In genomic region chr10:132438091-132439024, GRCh38 we compare ENCODE assay signal across 26 cellular contexts. TPM values are rescaled to one million over a fixed set of nuclear protein-coding genes. Genes with fewer than 3 reads are reported as not detected.
DNase-seq lines count a peak whose midpoint lies in the region; ATAC-seq and TF ChIP-seq lines count a peak whose summit lies in the region.
"Had no signal": no experiment of that assay in that cellular context is flagged by ENCODE, and none has a peak within 500 bp of the region (broad histone marks: within the 10 kb centered on the region; RNA-seq: fewer than 3 reads in every experiment).

No MANE protein-coding gene starts in this region.

- intact Hi-C loops in mucosa of descending colon (cut with DNase I, micrococcal nuclease) = no loop called here
- intact Hi-C loops in CD14-positive monocyte (cut with micrococcal nuclease) = no loop called here
- intact Hi-C loops in breast epithelium (cut with DNase I; ENCODE audit: low total_unique reads) = no loop called here

- no peak for TF ChIP-seq CTCF in mucosa of descending colon (IDR thresholded peaks at IDR 0.05)
- no peak for TF ChIP-seq CTCF in CD14-positive monocyte (IDR thresholded peaks at IDR 0.05)
- no peak for TF ChIP-seq CTCF in breast epithelium (IDR thresholded peaks at IDR 0.05)

- H3K4me3 Mint-ChIP-seq in stimulated activated memory B cell treated with anti-CD40 and anti-IgM and Interleukin-4, amounts not matched to agents 10 μg/mL and 1 μg/mL and 100 μg/mL, for 72 hours = no peak overlapping the region
- no peak overlapping the region for H3K4me3 Mint-ChIP-seq in CD14-positive monocyte
- no peak overlapping the region for H3K4me3 Mint-ChIP-seq in activated naive CD4-positive, alpha-beta T cell treated with anti-CD3 and anti-CD28 coated beads, Interleukin-2, amount 10 ng/mL, durations not matched to agents 7 days and 5 days
- H3K4me3 Mint-ChIP-seq: activated naive CD8-positive, alpha-beta T cell treated with anti-CD3 and anti-CD28 coated beads for 36 hours; activated T-helper 1 cell treated with anti-CD3 and anti-CD28 coated beads, Interleukin-12 subunit alpha, Interleukin-12 subunit beta, Interleukin-2, Interleukin-4 antibody, amounts not matched to agents 30 ng/mL and 10 ng/mL and 1 ng/mL, durations not matched to agents 14 hours and 24 hours and 36 hours; stimulated activated naive CD8-positive, alpha-beta T cell treated with anti-CD3 and anti-CD28 coated beads, Interleukin-15, Interleukin-2, amounts not matched to agents 100 ng/mL and 50 ng/mL, for 24 hours; T-helper 2 cell treated with Interferon-gamma antibody and Interleukin-4, amounts not matched to agents 5 μg/mL and 100 μg/mL, for 36 hours had no signal

- no peaks in the 10 kb centered on the region for H3K36me3 Mint-ChIP-seq in stimulated activated memory B cell treated with anti-CD40 and anti-IgM and Interleukin-4, amounts not matched to agents 10 μg/mL and 1 μg/mL and 100 μg/mL, for 72 hours
- H3K36me3 Mint-ChIP-seq in CD14-positive monocyte = no peaks in the 10 kb centered on the region
- no peaks in the 10 kb centered on the region for H3K36me3 Mint-ChIP-seq in activated naive CD4-positive, alpha-beta T cell treated with anti-CD3 and anti-CD28 coated beads, Interleukin-2, amount 10 ng/mL, durations not matched to agents 7 days and 5 days
- H3K36me3 Mint-ChIP-seq: activated naive CD8-positive, alpha-beta T cell treated with anti-CD3 and anti-CD28 coated beads for 36 hours had no signal

- TF ChIP-seq POLR2A in breast epithelium (IDR thresholded peaks at IDR 0.05) = no peak

- no peaks in the 10 kb centered on the region for H3K27me3 ChIP-seq in breast epithelium
- H3K27me3 ChIP-seq: body of pancreas, upper lobe of left lung had no signal

- H3K4me3 ChIP-seq in mucosa of descending colon (no peak overlapping the region), breast epithelium (no peak overlapping the region)
- H3K4me3 ChIP-seq: body of pancreas, GM23248, upper lobe of left lung had no signal

- H3K27ac Mint-ChIP-seq in stimulated activated memory B cell treated with anti-CD40 and anti-IgM and Interleukin-4, amounts not matched to agents 10 μg/mL and 1 μg/mL and 100 μg/mL, for 72 hours = peak overlapping the region; percentile 7
- H3K27ac Mint-ChIP-seq in CD14-positive monocyte = peak overlapping the region in 1 of 7 donors; percentile 63
- H3K27ac Mint-ChIP-seq in activated naive CD4-positive, alpha-beta T cell treated with anti-CD3 and anti-CD28 coated beads, Interleukin-2, amount 10 ng/mL, durations not matched to agents 7 days and 5 days = no peak overlapping the region
- H3K27ac Mint-ChIP-seq: activated naive CD8-positive, alpha-beta T cell treated with anti-CD3 and anti-CD28 coated beads for 36 hours; activated T-helper 1 cell treated with anti-CD3 and anti-CD28 coated beads, Interleukin-12 subunit alpha, Interleukin-12 subunit beta, Interleukin-2, Interleukin-4 antibody, amounts not matched to agents 30 ng/mL and 10 ng/mL and 1 ng/mL, durations not matched to agents 14 hours and 24 hours and 36 hours; stimulated activated naive CD8-positive, alpha-beta T cell treated with anti-CD3 and anti-CD28 coated beads, Interleukin-15, Interleukin-2, amounts not matched to agents 100 ng/mL and 50 ng/mL, for 24 hours; T-helper 2 cell treated with Interferon-gamma antibody and Interleukin-4, amounts not matched to agents 5 μg/mL and 100 μg/mL, for 36 hours had no signal

- no peaks in the 10 kb centered on the region for H3K9me3 Mint-ChIP-seq in stimulated activated memory B cell treated with anti-CD40 and anti-IgM and Interleukin-4, amounts not matched to agents 10 μg/mL and 1 μg/mL and 100 μg/mL, for 72 hours
- H3K9me3 Mint-ChIP-seq in CD14-positive monocyte = no peaks in the 10 kb centered on the region
- H3K9me3 Mint-ChIP-seq in activated naive CD4-positive, alpha-beta T cell treated with anti-CD3 and anti-CD28 coated beads, Interleukin-2, amount 10 ng/mL, durations not matched to agents 7 days and 5 days = peaks cover 6% of the 10 kb centered on the region
- H3K9me3 Mint-ChIP-seq: activated naive CD8-positive, alpha-beta T cell treated with anti-CD3 and anti-CD28 coated beads for 36 hours; activated T-helper 1 cell treated with anti-CD3 and anti-CD28 coated beads, Interleukin-12 subunit alpha, Interleukin-12 subunit beta, Interleukin-2, Interleukin-4 antibody, amounts not matched to agents 30 ng/mL and 10 ng/mL and 1 ng/mL, durations not matched to agents 14 hours and 24 hours and 36 hours; stimulated activated naive CD8-positive, alpha-beta T cell treated with anti-CD3 and anti-CD28 coated beads, Interleukin-15, Interleukin-2, amounts not matched to agents 100 ng/mL and 50 ng/mL, for 24 hours; T-helper 2 cell treated with Interferon-gamma antibody and Interleukin-4, amounts not matched to agents 5 μg/mL and 100 μg/mL, for 36 hours had no signal

- H3K27ac ChIP-seq in caudate nucleus (ENCODE audit: low read depth, low read length) (peak overlapping the region; percentile 30), breast epithelium (peak overlapping the region in 1 of 2 donors; percentile 55)
- H3K27ac ChIP-seq: body of pancreas, GM23248 had no signal

- peak; percentile 6 for ATAC-seq in mucosa of descending colon
- peak; percentile 14 for ATAC-seq in stimulated activated memory B cell treated with anti-CD40 and anti-IgM and Interleukin-4, amounts not matched to agents 10 μg/mL and 1 μg/mL and 100 μg/mL, for 72 hours
- ATAC-seq: body of pancreas, PC-3 had no signal

- no peaks in the 10 kb centered on the region for H3K4me1 ChIP-seq in mucosa of descending colon (ENCODE audit: low read depth)
- H3K4me1 ChIP-seq in breast epithelium = no peaks in the 10 kb centered on the region

- H3K4me1 Mint-ChIP-seq in stimulated activated memory B cell treated with anti-CD40 and anti-IgM and Interleukin-4, amounts not matched to agents 10 μg/mL and 1 μg/mL and 100 μg/mL, for 72 hours = peaks cover 12% of the 10 kb centered on the region
- peaks cover 14% of the 10 kb centered on the region for H3K4me1 Mint-ChIP-seq in CD14-positive monocyte
- peaks cover 10% of the 10 kb centered on the region for H3K4me1 Mint-ChIP-seq in activated naive CD4-positive, alpha-beta T cell treated with anti-CD3 and anti-CD28 coated beads, Interleukin-2, amount 10 ng/mL, durations not matched to agents 7 days and 5 days
- H3K4me1 Mint-ChIP-seq: activated naive CD8-positive, alpha-beta T cell treated with anti-CD3 and anti-CD28 coated beads for 36 hours had no signal

- H3K27me3 Mint-ChIP-seq in stimulated activated memory B cell treated with anti-CD40 and anti-IgM and Interleukin-4, amounts not matched to agents 10 μg/mL and 1 μg/mL and 100 μg/mL, for 72 hours = no peaks in the 10 kb centered on the region
- H3K27me3 Mint-ChIP-seq in CD14-positive monocyte (ENCODE audit: low read depth in 3 of 3) = peaks cover 0 to 2% (median 2%) of the 10 kb centered on the region in 3 donors
- no peaks in the 10 kb centered on the region for H3K27me3 Mint-ChIP-seq in activated naive CD4-positive, alpha-beta T cell treated with anti-CD3 and anti-CD28 coated beads, Interleukin-2, amount 10 ng/mL, durations not matched to agents 7 days and 5 days
- H3K27me3 Mint-ChIP-seq: activated naive CD8-positive, alpha-beta T cell treated with anti-CD3 and anti-CD28 coated beads for 36 hours; stimulated activated naive CD8-positive, alpha-beta T cell treated with anti-CD3 and anti-CD28 coated beads, Interleukin-15, Interleukin-2, amounts not matched to agents 100 ng/mL and 50 ng/mL, for 24 hours had no signal

- H3K9me3 ChIP-seq in mucosa of descending colon = no peaks in the 10 kb centered on the region
- H3K9me3 ChIP-seq in breast epithelium = no peaks in the 10 kb centered on the region
- H3K9me3 ChIP-seq: body of pancreas, upper lobe of left lung had no signal

- CTCF ChIA-PET in activated naive CD4-positive, alpha-beta T cell treated with anti-CD3 and anti-CD28 coated beads, Interleukin-2, amount 10 ng/mL, durations not matched to agents 7 days and 5 days (lab: Charles Lee) = no interaction called here

- peak; percentile 41 for DNase-seq in NCI-H510A treated with DMSO at 0.1 percent for 48 hours (lab: John Stamatoyannopoulos, UW)
- no peak for DNase-seq in NCI-H510A (lab: John Stamatoyannopoulos, UW)
- peak in 2 of 61 donors; percentile 22 to 59 for DNase-seq in caudate nucleus (lab: John Stamatoyannopoulos, UW)
- peak in 2 of 3 donors; percentile 19 to 40 for DNase-seq in mucosa of descending colon
- DNase-seq in CD14-positive monocyte (ENCODE audit: low spot score) = no peak
- DNase-seq in breast epithelium (ENCODE audit: low spot score in 2 of 2) = no peak
- no peak for DNase-seq in activated naive CD4-positive, alpha-beta T cell treated with anti-CD3 and anti-CD28 coated beads, Interleukin-2, amount 10 ng/mL, durations not matched to agents 7 days and 5 days
- DNase-seq: 8988T; activated CD4-positive, CD25-positive, alpha-beta regulatory T cell; activated CD8-positive, alpha-beta memory T cell treated with anti-CD3 and anti-CD28 coated beads for 24 hours; activated naive CD8-positive, alpha-beta T cell treated with anti-CD3 and anti-CD28 coated beads for 36 hours; body of pancreas; cortex of kidney; GM23248; islet precursor cell; mesendoderm; MM.1S; NCI-H146; NCI-H2171 treated with DMSO at 0.1 percent for 48 hours; PC-3; retina had no signal

- H3K36me3 ChIP-seq in mucosa of descending colon (ENCODE audit: low read depth) = no peaks in the 10 kb centered on the region
- H3K36me3 ChIP-seq in breast epithelium = no peaks in the 10 kb centered on the region
- H3K36me3 ChIP-seq: upper lobe of left lung had no signal

RNA-seq across cellular contexts. Expression of gene PWWP2B, which starts 41.4 kb away (rescaled TPM):
- total RNA-seq in mucosa of descending colon (10 to 100 TPM; 37.7 to 55.6 (median 41.7) TPM), breast epithelium (10 to 100 TPM; 10.7 to 15.5 (median 13.4) TPM)
- polyA plus RNA-seq in CD14-positive monocyte = 1 to 10 TPM; 2.4 to 2.7 TPM

Comparison
In these comparisons a context has a peak if more than half of its experiments do, and no peak if none do; other contexts are left out.
1. DNase-seq: peak in NCI-H510A treated with DMSO at 0.1 percent for 48 hours (single experiment) and mucosa of descending colon (2 of 3); none in NCI-H510A (single experiment), CD14-positive monocyte (single experiment), breast epithelium (0 of 2) and activated naive CD4-positive, alpha-beta T cell treated with anti-CD3 and anti-CD28 coated beads, Interleukin-2, amount 10 ng/mL, durations not matched to agents 7 days and 5 days (single experiment).